Comparison of ENCODE assay signal across 13 cellular contexts in genomic region chr19:39297931-39298634, GRCh38. TPM values are rescaled to one million over a fixed set of nuclear protein-coding genes. Genes with fewer than 3 reads are reported as not detected.
DNase-seq lines count a peak whose midpoint lies in the region; ATAC-seq, FAIRE-seq and TF ChIP-seq lines count a peak whose summit lies in the region.
"Had no signal": no experiment of that assay in that cellular context is flagged by ENCODE, and none has a peak within 500 bp of the region (broad histone marks: within the 10 kb centered on the region; RNA-seq: fewer than 3 reads in every experiment).

No MANE protein-coding gene starts in this region.

- H3K27ac ChIP-seq in astrocyte (ENCODE audit: low read depth, low read length) = no peak overlapping the region
- H3K27ac ChIP-seq: SK-N-MC had no signal

- no peak for FAIRE-seq in astrocyte (lab: Jason Lieb, UNC)
- FAIRE-seq: GM18507 had no signal

- peaks cover 17% of the 10 kb centered on the region for H3K4me1 Mint-ChIP-seq in activated CD4-positive, alpha-beta memory T cell treated with anti-CD3 and anti-CD28 coated beads for 36 hours (ENCODE audit: low read depth)
- H3K4me1 Mint-ChIP-seq in astrocyte (ENCODE audit: low read depth, unreplicated experiment) = peaks cover 2% of the 10 kb centered on the region

- H3K9me3 ChIP-seq in astrocyte (ENCODE audit: insufficient read depth, low read depth, low read length) = no peaks in the 10 kb centered on the region

- H4K20me1 ChIP-seq in astrocyte (ENCODE audit: insufficient read depth, low read length) = no peaks in the 10 kb centered on the region

- no peak overlapping the region for H2AFZ ChIP-seq in astrocyte (ENCODE audit: low read depth, low read length)

- no peak for TF ChIP-seq CTCF in astrocyte (IDR thresholded peaks at IDR 0.05; ENCODE audit: insufficient read depth, low read depth, low read length)

- no peaks in the 10 kb centered on the region for H3K9me3 Mint-ChIP-seq in activated CD4-positive, alpha-beta memory T cell treated with anti-CD3 and anti-CD28 coated beads for 36 hours
- H3K9me3 Mint-ChIP-seq in astrocyte (ENCODE audit: unreplicated experiment) = no peaks in the 10 kb centered on the region

- CTCF ChIA-PET in activated CD4-positive, alpha-beta memory T cell treated with anti-CD3 and anti-CD28 coated beads for 36 hours (lab: Charles Lee) = interaction anchor here (0.6 kb wide), 1 partner anchor 1365 kb away, joined by 3 read pairs; no protein-coding TSS in a partner anchor

- H3K36me3 ChIP-seq in astrocyte (ENCODE audit: insufficient read depth, low read length) = no peaks in the 10 kb centered on the region

- H3K36me3 Mint-ChIP-seq in activated CD4-positive, alpha-beta memory T cell treated with anti-CD3 and anti-CD28 coated beads for 36 hours = no peaks in the 10 kb centered on the region
- no peaks in the 10 kb centered on the region for H3K36me3 Mint-ChIP-seq in astrocyte (ENCODE audit: low read depth, unreplicated experiment)

- ATAC-seq in HG03457 (IDR thresholded peaks at IDR 0.05; ENCODE audit: unreplicated experiment) = no peak
- ATAC-seq in GM18517 (IDR thresholded peaks at IDR 0.05; ENCODE audit: unreplicated experiment) = no peak
- ATAC-seq in GM21619 (IDR thresholded peaks at IDR 0.05; ENCODE audit: unreplicated experiment) = no peak

- peaks cover 12% of the 10 kb centered on the region for H3K27me3 ChIP-seq in astrocyte (ENCODE audit: insufficient read depth, low read length)

- no peak overlapping the region for H3K9ac ChIP-seq in astrocyte (ENCODE audit: low read length)

- intact Hi-C loops in activated CD4-positive, alpha-beta memory T cell treated with anti-CD3 and anti-CD28 coated beads for 36 hours (cut with micrococcal nuclease) = no loop called here

- no peak overlapping the region for H3K4me3 Mint-ChIP-seq in activated CD4-positive, alpha-beta memory T cell treated with anti-CD3 and anti-CD28 coated beads for 36 hours
- no peak overlapping the region for H3K4me3 Mint-ChIP-seq in astrocyte (ENCODE audit: unreplicated experiment)

- peak overlapping the region; percentile 16 for H3K27ac Mint-ChIP-seq in activated CD4-positive, alpha-beta memory T cell treated with anti-CD3 and anti-CD28 coated beads for 36 hours
- H3K27ac Mint-ChIP-seq in astrocyte (ENCODE audit: unreplicated experiment) = peak overlapping the region; percentile 77

- no peak overlapping the region for H3K4me3 ChIP-seq in Jurkat, Clone E6-1 (ENCODE audit: low read length)
- H3K4me3 ChIP-seq in astrocyte (ENCODE audit: insufficient read depth, low read depth, low read length) = no peak overlapping the region
- H3K4me3 ChIP-seq: SK-N-MC had no signal

- no peak overlapping the region for H3K4me2 ChIP-seq in astrocyte (ENCODE audit: low read length)

- no peaks in the 10 kb centered on the region for H3K79me2 ChIP-seq in astrocyte (ENCODE audit: insufficient read depth, low read length)

- DNase-seq in Jurkat, Clone E6-1 (ENCODE audit: low read depth, low spot score) = peak; percentile 37
- peak; percentile 78 for DNase-seq in activated CD4-positive, alpha-beta memory T cell treated with anti-CD3 and anti-CD28 coated beads for 36 hours
- no peak for DNase-seq in astrocyte (ENCODE audit: low read depth)
- peak; percentile 28 for DNase-seq in stimulated activated CD8-positive, alpha-beta memory T cell treated with anti-CD3 and anti-CD28 coated beads, Interleukin-12 subunit alpha, Interleukin-12 subunit beta, amount 100 ng/mL, for 1 hour (ENCODE audit: low read depth)
- no peak for DNase-seq in GF-D8 (lab: John Stamatoyannopoulos, UW)
- DNase-seq: NCI-H2227 treated with DMSO at 0.1 percent for 48 hours had no signal

- H3K4me1 ChIP-seq in astrocyte (ENCODE audit: insufficient read depth, low read length) = no peaks in the 10 kb centered on the region

- no peaks in the 10 kb centered on the region for H3K27me3 Mint-ChIP-seq in activated CD4-positive, alpha-beta memory T cell treated with anti-CD3 and anti-CD28 coated beads for 36 hours
- H3K27me3 Mint-ChIP-seq in astrocyte (ENCODE audit: low read depth, unreplicated experiment) = peaks cover 37% of the 10 kb centered on the region

- POLR2A ChIA-PET in activated CD4-positive, alpha-beta memory T cell treated with anti-CD3 and anti-CD28 coated beads for 36 hours (lab: Charles Lee) = no interaction called here

RNA-seq across cellular contexts. Expression of gene IFNL1, which starts 1.9 kb away (rescaled TPM):
- not detected for polyA plus RNA-seq in Jurkat, Clone E6-1 (2012; ENCODE audit: insufficient read depth, insufficient read length)
- total RNA-seq in activated CD4-positive, alpha-beta memory T cell treated with anti-CD3 and anti-CD28 coated beads for 36 hours = 1 to 10 TPM; 1.2 to 1.6 TPM
- 0.52 and 1.3 TPM in 2 replicates for total RNA-seq in astrocyte
- total RNA-seq: liver, urinary bladder had no signal
- polyA plus RNA-seq: liver, urinary bladder had no signal

RNA-seq across cellular contexts. Expression of gene LRFN1, which starts 22.6 kb away (rescaled TPM):
- 5.1 TPM for polyA plus RNA-seq in Jurkat, Clone E6-1 (2012; ENCODE audit: insufficient read depth, insufficient read length)
- total RNA-seq in activated CD4-positive, alpha-beta memory T cell treated with anti-CD3 and anti-CD28 coated beads for 36 hours = 1 to 10 TPM; 6.4 to 6.5 TPM
- 1.5 and 2.0 TPM in 2 replicates for total RNA-seq in astrocyte

RNA-seq across cellular contexts. Expression of gene IFNL2, which starts 29.9 kb away (rescaled TPM):
- polyA plus RNA-seq in Jurkat, Clone E6-1 (2012; ENCODE audit: insufficient read depth, insufficient read length) = not detected
- not detected for total RNA-seq in activated CD4-positive, alpha-beta memory T cell treated with anti-CD3 and anti-CD28 coated beads for 36 hours
- not detected in 2 replicates for total RNA-seq in astrocyte
- total RNA-seq: liver, urinary bladder had no signal
- polyA plus RNA-seq: liver, urinary bladder had no signal

RNA-seq across cellular contexts. Expression of gene GMFG, which starts 37.8 kb away (rescaled TPM):
- polyA plus RNA-seq in Jurkat, Clone E6-1 (2012; ENCODE audit: insufficient read depth, insufficient read length) = 540 TPM
- 100 to 1,000 TPM; 393 to 415 TPM for total RNA-seq in activated CD4-positive, alpha-beta memory T cell treated with anti-CD3 and anti-CD28 coated beads for 36 hours
- 0.79 and 1.1 TPM in 2 replicates for total RNA-seq in astrocyte

RNA-seq across cellular contexts. Expression of gene SAMD4B, which starts 44.1 kb away (rescaled TPM):
- 49.7 TPM for polyA plus RNA-seq in Jurkat, Clone E6-1 (2012; ENCODE audit: insufficient read depth, insufficient read length)
- total RNA-seq in activated CD4-positive, alpha-beta memory T cell treated with anti-CD3 and anti-CD28 coated beads for 36 hours = 10 to 100 TPM; 49.4 to 51.3 TPM
- 95.0 and 98.6 TPM in 2 replicates for total RNA-seq in astrocyte

Comparison
In these comparisons a context has a peak if more than half of its experiments do, and no peak if none do; other contexts are left out.
1. DNase-seq: peak in Jurkat, Clone E6-1 (single experiment), activated CD4-positive, alpha-beta memory T cell treated with anti-CD3 and anti-CD28 coated beads for 36 hours (single experiment) and stimulated activated CD8-positive, alpha-beta memory T cell treated with anti-CD3 and anti-CD28 coated beads, Interleukin-12 subunit alpha, Interleukin-12 subunit beta, amount 100 ng/mL, for 1 hour (single experiment); none in astrocyte (single experiment) and GF-D8 (single experiment).